ENCODE assay signal across 17 cellular contexts in genomic region chr12:6923003-6923732, GRCh38. TPM values are rescaled to one million over a fixed set of nuclear protein-coding genes. Genes with fewer than 3 reads are reported as not detected.
A peak's percentile ranks its signal among the peaks of the same experiment; 100 is the strongest.
DNase-seq lines count a peak whose midpoint lies in the region; ATAC-seq and TF ChIP-seq lines count a peak whose summit lies in the region.
"Had no signal": no experiment of that assay in that cellular context is flagged by ENCODE, and none has a peak within 500 bp of the region (broad histone marks: within the 10 kb centered on the region; RNA-seq: fewer than 3 reads in every experiment).

No MANE protein-coding gene starts in this region.

- H3K4me1 ChIP-seq in OCI-LY1 (ENCODE audit: insufficient read depth, low read length, severe bottlenecking): peaks cover 15% of the 10 kb centered on the region
- H3K4me1 ChIP-seq in spleen: peaks cover 5 to 63% (median 57%) of the 10 kb centered on the region in 6 donors

- H3K27ac Mint-ChIP-seq in activated CD4-positive, alpha-beta T cell treated with anti-CD3 and anti-CD28 coated beads, Interleukin-2, amount 10 ng/mL, durations not matched to agents 24 days and 14 days: peak overlapping the region; percentile 71
- H3K27ac Mint-ChIP-seq in activated CD4-positive, alpha-beta T cell treated with anti-CD3 and anti-CD28 coated beads, Interleukin-2, amount 10 ng/mL, durations not matched to agents 7 days and 5 days: no peak overlapping the region
- H3K27ac Mint-ChIP-seq in stimulated activated naive CD8-positive, alpha-beta T cell treated with anti-CD3 and anti-CD28 coated beads, Interleukin-15, amount 100 ng/mL, for 72 hours: peak overlapping the region in 1 of 2 donors; percentile 5

- no peak for DNase-seq in activated CD4-positive, alpha-beta T cell treated with anti-CD3 and anti-CD28 coated beads, Interleukin-2, amount 10 ng/mL, durations not matched to agents 24 days and 14 days
- no peak for DNase-seq in activated CD4-positive, alpha-beta T cell treated with anti-CD3 and anti-CD28 coated beads, Interleukin-2, amount 10 ng/mL, durations not matched to agents 7 days and 5 days
- DNase-seq in caudate nucleus (lab: John Stamatoyannopoulos, UW) (no peak), spleen (peak; percentile 58), NCI-H1048 (lab: John Stamatoyannopoulos, UW) (no peak), OCI-M1 (lab: John Stamatoyannopoulos, UW) (no peak)
- DNase-seq in stimulated activated naive CD8-positive, alpha-beta T cell treated with anti-CD3 and anti-CD28 coated beads, Interleukin-15, amount 100 ng/mL, for 72 hours: no peak
- DNase-seq: cerebellar nuclear complex, NCI-H1436, NCI-H446, small intestine, WERI-Rb-1 had no signal

- H3K9me3 Mint-ChIP-seq in activated CD4-positive, alpha-beta T cell treated with anti-CD3 and anti-CD28 coated beads, Interleukin-2, amount 10 ng/mL, durations not matched to agents 24 days and 14 days: no peaks in the 10 kb centered on the region
- no peaks in the 10 kb centered on the region for H3K9me3 Mint-ChIP-seq in activated CD4-positive, alpha-beta T cell treated with anti-CD3 and anti-CD28 coated beads, Interleukin-2, amount 10 ng/mL, durations not matched to agents 7 days and 5 days
- no peaks in the 10 kb centered on the region for H3K9me3 Mint-ChIP-seq in stimulated activated naive CD8-positive, alpha-beta T cell treated with anti-CD3 and anti-CD28 coated beads, Interleukin-15, amount 100 ng/mL, for 72 hours
- H3K9me3 Mint-ChIP-seq: mesothelial cell of epicardium had no signal

- H3K9me3 ChIP-seq in OCI-LY1 (ENCODE audit: low read length): no peaks in the 10 kb centered on the region
- H3K9me3 ChIP-seq in spleen: no peaks in the 10 kb centered on the region
- H3K9me3 ChIP-seq: pancreas had no signal

- H3K36me3 ChIP-seq in OCI-LY1 (ENCODE audit: insufficient read depth, low read length) (no peaks in the 10 kb centered on the region), spleen (peaks cover 0 to 10% (median 2%) of the 10 kb centered on the region in 6 donors)
- H3K36me3 ChIP-seq: pancreas had no signal

- H3K27me3 Mint-ChIP-seq in activated CD4-positive, alpha-beta T cell treated with anti-CD3 and anti-CD28 coated beads, Interleukin-2, amount 10 ng/mL, durations not matched to agents 24 days and 14 days: no peaks in the 10 kb centered on the region
- H3K27me3 Mint-ChIP-seq in activated CD4-positive, alpha-beta T cell treated with anti-CD3 and anti-CD28 coated beads, Interleukin-2, amount 10 ng/mL, durations not matched to agents 7 days and 5 days: no peaks in the 10 kb centered on the region
- H3K27me3 Mint-ChIP-seq in stimulated activated naive CD8-positive, alpha-beta T cell treated with anti-CD3 and anti-CD28 coated beads, Interleukin-15, amount 100 ng/mL, for 72 hours: no peaks in the 10 kb centered on the region

- H4K20me1 ChIP-seq in OCI-LY1 (ENCODE audit: insufficient read depth, low read length): no peaks in the 10 kb centered on the region

- intact Hi-C loops in activated CD4-positive, alpha-beta T cell treated with anti-CD3 and anti-CD28 coated beads, Interleukin-2, amount 10 ng/mL, durations not matched to agents 24 days and 14 days (cut with micrococcal nuclease): loop anchor here (5.0 kb wide), 1 partner anchor 94 kb away; the partner anchor contains the start of gene LPCAT3
- intact Hi-C loops in spleen (cut with DNase I; ENCODE audit: low total_unique reads): no loop called here

- 72 to 75% (median 75%) methylated on average over 10 of the region's 10 CpGs for WGBS in spleen, 5 donors

- H2AFZ ChIP-seq in OCI-LY1 (ENCODE audit: low read length): no peak overlapping the region

- H3K4me3 Mint-ChIP-seq in activated CD4-positive, alpha-beta T cell treated with anti-CD3 and anti-CD28 coated beads, Interleukin-2, amount 10 ng/mL, durations not matched to agents 24 days and 14 days: no peak overlapping the region
- no peak overlapping the region for H3K4me3 Mint-ChIP-seq in activated CD4-positive, alpha-beta T cell treated with anti-CD3 and anti-CD28 coated beads, Interleukin-2, amount 10 ng/mL, durations not matched to agents 7 days and 5 days
- no peak overlapping the region for H3K4me3 Mint-ChIP-seq in stimulated activated naive CD8-positive, alpha-beta T cell treated with anti-CD3 and anti-CD28 coated beads, Interleukin-15, amount 100 ng/mL, for 72 hours
- H3K4me3 Mint-ChIP-seq: mesothelial cell of epicardium had no signal

- H3K9me2 ChIP-seq in OCI-LY1 (ENCODE audit: low read depth, low read length): no peaks in the 10 kb centered on the region

- CTCF ChIA-PET in activated CD4-positive, alpha-beta T cell treated with anti-CD3 and anti-CD28 coated beads, Interleukin-2, amount 10 ng/mL, durations not matched to agents 7 days and 5 days (lab: Charles Lee): interaction anchor here (0.8 to 5.6 kb wide), 9 partner anchors 9 to 56 kb away, joined by 3 to 49 read pairs (median 24); partner anchors contain the start of genes C12orf57, ENO2, LRRC23 and RNU7-1

- H3F3A ChIP-seq in OCI-LY1 (ENCODE audit: insufficient read depth, low read length): no peaks in the 10 kb centered on the region

- H3K9ac ChIP-seq in OCI-LY1 (ENCODE audit: low read length): no peak overlapping the region

- no peak overlapping the region for H3K4me3 ChIP-seq in OCI-LY1 (ENCODE audit: low read depth, low read length, poor library complexity, severe bottlenecking)
- peak overlapping the region in 1 of 8 donors; percentile 8 for H3K4me3 ChIP-seq in spleen
- H3K4me3 ChIP-seq: pancreas had no signal

- peaks cover 42% of the 10 kb centered on the region for H3K4me1 Mint-ChIP-seq in activated CD4-positive, alpha-beta T cell treated with anti-CD3 and anti-CD28 coated beads, Interleukin-2, amount 10 ng/mL, durations not matched to agents 24 days and 14 days
- peaks cover 52% of the 10 kb centered on the region for H3K4me1 Mint-ChIP-seq in activated CD4-positive, alpha-beta T cell treated with anti-CD3 and anti-CD28 coated beads, Interleukin-2, amount 10 ng/mL, durations not matched to agents 7 days and 5 days
- peaks cover 66% of the 10 kb centered on the region for H3K4me1 Mint-ChIP-seq in stimulated activated naive CD8-positive, alpha-beta T cell treated with anti-CD3 and anti-CD28 coated beads, Interleukin-15, amount 100 ng/mL, for 72 hours

- peaks cover 46% of the 10 kb centered on the region for H3K36me3 Mint-ChIP-seq in activated CD4-positive, alpha-beta T cell treated with anti-CD3 and anti-CD28 coated beads, Interleukin-2, amount 10 ng/mL, durations not matched to agents 24 days and 14 days (ENCODE audit: low read depth)
- H3K36me3 Mint-ChIP-seq in activated CD4-positive, alpha-beta T cell treated with anti-CD3 and anti-CD28 coated beads, Interleukin-2, amount 10 ng/mL, durations not matched to agents 7 days and 5 days (ENCODE audit: low read depth): peaks cover 30% of the 10 kb centered on the region

- peaks cover 15% of the 10 kb centered on the region; the same call in 1 of the 2 replicates for H3K27me3 ChIP-seq in OCI-LY1 (ENCODE audit: insufficient read depth, low read length)
- H3K27me3 ChIP-seq in spleen (replicated peaks in 1 of 7): peaks cover 0 to 13% (median 0%) of the 10 kb centered on the region in 7 donors
- H3K27me3 ChIP-seq: pancreas had no signal

- no peaks in the 10 kb centered on the region for H3K79me2 ChIP-seq in OCI-LY1 (ENCODE audit: insufficient read depth, low read length)

- H3K4me2 ChIP-seq in OCI-LY1 (ENCODE audit: low read length): 0 out of 2 replicates have a peak overlapping the region, but pooled peaks have one; percentile 20

- H3K27ac ChIP-seq in OCI-LY1 (ENCODE audit: low read depth, low read length, poor library complexity, severe bottlenecking) (no peak overlapping the region), caudate nucleus (ENCODE audit: low read depth, low read length) (peak overlapping the region; percentile 95), spleen (peak overlapping the region in 5 of 8 donors; percentile 55 to 95 (median 57))
- H3K27ac ChIP-seq: pancreas had no signal

- TF ChIP-seq POLR2A in spleen (IDR thresholded peaks at IDR 0.05): no peak

- ATAC-seq in stimulated activated naive CD8-positive, alpha-beta T cell treated with anti-CD3 and anti-CD28 coated beads, Interleukin-15, amount 100 ng/mL, for 72 hours: no peak
- ATAC-seq: pancreas had no signal

- TF ChIP-seq CTCF in OCI-LY1 (IDR thresholded peaks at IDR 0.05; ENCODE audit: low read length): no peak
- TF ChIP-seq CTCF in spleen (IDR thresholded peaks at IDR 0.05 in 8 of 11, conservative IDR thresholded peaks at IDR 0.05 in 3 of 11): no peak

- POLR2A ChIA-PET in activated CD4-positive, alpha-beta T cell treated with anti-CD3 and anti-CD28 coated beads, Interleukin-2, amount 10 ng/mL, durations not matched to agents 7 days and 5 days (lab: Charles Lee): no interaction called here

RNA-seq across cellular contexts. Expression of gene ATN1, which starts 4.6 kb away (rescaled TPM):
- total RNA-seq in activated CD4-positive, alpha-beta T cell treated with anti-CD3 and anti-CD28 coated beads, Interleukin-2, amount 10 ng/mL, durations not matched to agents 24 days and 14 days: 61.6 and 66.8 TPM in 2 replicates
- total RNA-seq in activated CD4-positive, alpha-beta T cell treated with anti-CD3 and anti-CD28 coated beads, Interleukin-2, amount 10 ng/mL, durations not matched to agents 7 days and 5 days: 10 to 100 TPM; 27.3 to 27.6 TPM
- total RNA-seq in spleen: 100 to 1,000 TPM in 1 of 7 donors, 10 to 100 TPM in 6; 64.7 to 112 (median 81.7) TPM
- 10 to 100 TPM; 10.1 to 42.0 (median 21.4) TPM for polyA plus RNA-seq in spleen

RNA-seq across cellular contexts. Expression of gene ENO2, which starts 8.8 kb away (rescaled TPM):
- 202 and 206 TPM in 2 replicates for total RNA-seq in activated CD4-positive, alpha-beta T cell treated with anti-CD3 and anti-CD28 coated beads, Interleukin-2, amount 10 ng/mL, durations not matched to agents 24 days and 14 days
- 100 to 1,000 TPM; 156 to 160 TPM for total RNA-seq in activated CD4-positive, alpha-beta T cell treated with anti-CD3 and anti-CD28 coated beads, Interleukin-2, amount 10 ng/mL, durations not matched to agents 7 days and 5 days
- total RNA-seq in spleen: 10 to 100 TPM in 6 of 7 donors, 1 to 10 TPM in 1; 7.6 to 37.7 (median 25.0) TPM
- 10 to 100 TPM; 11.5 to 41.3 (median 29.1) TPM for polyA plus RNA-seq in spleen

RNA-seq across cellular contexts. Expression of gene LRRC23, which starts 18.5 kb away (rescaled TPM):
- 6.3 and 6.6 TPM in 2 replicates for total RNA-seq in activated CD4-positive, alpha-beta T cell treated with anti-CD3 and anti-CD28 coated beads, Interleukin-2, amount 10 ng/mL, durations not matched to agents 24 days and 14 days
- total RNA-seq in activated CD4-positive, alpha-beta T cell treated with anti-CD3 and anti-CD28 coated beads, Interleukin-2, amount 10 ng/mL, durations not matched to agents 7 days and 5 days: 1 to 10 TPM; 4.4 to 5.2 TPM
- total RNA-seq in spleen: 1 to 10 TPM; 3.1 to 9.6 (median 5.9) TPM
- 10 to 100 TPM in 1 of 3 donors, 1 to 10 TPM in 2; 7.0 to 10.1 (median 7.5) TPM for polyA plus RNA-seq in spleen

RNA-seq across cellular contexts. Expression of gene RNU7-1, which starts 20.4 kb away (rescaled TPM):
- total RNA-seq in activated CD4-positive, alpha-beta T cell treated with anti-CD3 and anti-CD28 coated beads, Interleukin-2, amount 10 ng/mL, durations not matched to agents 24 days and 14 days: not detected in 2 replicates
- not detected for total RNA-seq in activated CD4-positive, alpha-beta T cell treated with anti-CD3 and anti-CD28 coated beads, Interleukin-2, amount 10 ng/mL, durations not matched to agents 7 days and 5 days
- not detected for total RNA-seq in spleen
- polyA plus RNA-seq in spleen: not detected
- total RNA-seq: A172, mesothelial cell of epicardium, pancreas had no signal
- polyA plus RNA-seq: keratinocyte, pancreas, small intestine had no signal

RNA-seq across cellular contexts. Expression of gene C12orf57, which starts 20.7 kb away (rescaled TPM):
- total RNA-seq in activated CD4-positive, alpha-beta T cell treated with anti-CD3 and anti-CD28 coated beads, Interleukin-2, amount 10 ng/mL, durations not matched to agents 24 days and 14 days: 168 and 174 TPM in 2 replicates
- 100 to 1,000 TPM; 156 to 181 TPM for total RNA-seq in activated CD4-positive, alpha-beta T cell treated with anti-CD3 and anti-CD28 coated beads, Interleukin-2, amount 10 ng/mL, durations not matched to agents 7 days and 5 days
- 100 to 1,000 TPM in 6 of 7 donors, 10 to 100 TPM in 1; 79.2 to 364 (median 116) TPM for total RNA-seq in spleen
- 100 to 1,000 TPM; 181 to 323 (median 242) TPM for polyA plus RNA-seq in spleen
- total RNA-seq: A172 had no signal
